Comparison of ENCODE assay signal across 8 cellular contexts in the genomic region with DNA sequence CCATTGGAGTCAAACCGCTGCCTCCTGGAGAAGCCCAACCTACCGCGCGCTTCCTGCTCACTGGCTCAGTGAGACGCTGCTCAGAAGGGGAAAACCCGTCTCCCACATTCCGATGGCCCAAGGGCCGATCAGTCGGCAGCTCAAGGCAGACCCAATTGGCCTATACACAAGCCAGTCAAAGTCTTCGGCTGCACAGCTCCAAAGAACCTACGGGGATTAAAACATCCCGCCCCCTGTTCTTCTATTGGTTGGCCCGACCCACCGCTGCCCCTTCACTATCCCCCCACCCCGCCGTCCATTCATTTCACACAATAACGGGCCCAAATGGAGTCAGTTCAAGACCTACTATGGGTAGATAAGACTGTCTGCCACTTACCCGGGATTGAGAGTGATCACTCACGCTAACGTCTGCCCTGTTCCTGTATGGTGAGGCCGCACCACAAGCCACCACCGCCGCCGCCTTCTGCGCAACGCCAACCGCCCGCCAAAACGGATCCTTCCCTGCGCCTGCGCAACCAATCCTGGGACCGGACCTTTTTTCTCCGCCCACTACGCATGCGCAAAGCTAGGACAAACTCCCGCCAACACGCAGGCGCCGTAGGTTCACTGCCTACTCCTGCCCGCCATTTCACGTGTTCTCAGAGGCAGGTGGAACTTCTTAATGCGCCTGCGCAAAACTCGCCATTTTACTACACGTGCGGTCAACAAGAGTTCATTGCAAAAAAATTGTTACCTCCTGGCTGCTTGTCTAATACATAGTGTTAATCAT. TPM values are rescaled to one million over a fixed set of nuclear protein-coding genes. Genes with fewer than 3 reads are reported as not detected.
DNase-seq lines count a peak whose midpoint lies in the region; ATAC-seq and TF ChIP-seq lines count a peak whose summit lies in the region.

A gene (minus strand): TSS at position 491 of the 769 bp plus-strand sequence. CDS start 22,472 bp downstream, outside the sequence.

- peak within 1 kb of the TSS; percentile 81 for H3K4me3 ChIP-seq in left ventricle myocardium inferior

- no peaks in the 10 kb centered on the region for H3K27me3 ChIP-seq in left ventricle myocardium inferior (ENCODE audit: low read depth)

- CTCF ChIA-PET in T-cell (lab: Charles Lee) = interaction anchor here (0.5 to 3.2 kb wide), 10 partner anchors 12 to 523 kb away, joined by 3 to 68 read pairs (median 6); a partner anchor contains a TSS

- peaks cover 65% of the 10 kb centered on the region for H3K4me1 ChIP-seq in left ventricle myocardium inferior

- POLR2A ChIA-PET in T-cell (lab: Charles Lee) = interaction anchor here (0.6 to 2.9 kb wide), 11 partner anchors 10 to 779 kb away, joined by 3 to 39 read pairs (median 3); a partner anchor contains a TSS

- H3K27ac ChIP-seq in left ventricle myocardium inferior (replicated peaks) = peak within 1 kb of the TSS; percentile 93

- H3K27ac Mint-ChIP-seq in T-cell = no peak within 1 kb of the TSS
- H3K27ac Mint-ChIP-seq in progenitor cell of endocrine pancreas = no peak within 1 kb of the TSS

- H3K36me3 Mint-ChIP-seq in T-cell (no peaks in the 10 kb centered on the region), progenitor cell of endocrine pancreas (ENCODE audit: insufficient read depth) (peaks cover 33% of the 10 kb centered on the region)

- H3K4me3 Mint-ChIP-seq in T-cell = no peak within 1 kb of the TSS
- H3K4me3 Mint-ChIP-seq in progenitor cell of endocrine pancreas (ENCODE audit: low read depth) = no peak within 1 kb of the TSS

- H3K4me1 Mint-ChIP-seq in T-cell (peaks cover 21 to 51% (median 24%) of the 10 kb centered on the region in 3 donors), progenitor cell of endocrine pancreas (ENCODE audit: low read depth) (peaks cover 48% of the 10 kb centered on the region)

- intact Hi-C loops in left ventricle myocardium inferior (cut with micrococcal nuclease) = no loop called here

- H3K9me3 ChIP-seq in left ventricle myocardium inferior (replicated peaks) = no peaks in the 10 kb centered on the region

- DNase-seq in GM13977 (ENCODE audit: low spot score) (peak; percentile 92), NCI-H146 (lab: John Stamatoyannopoulos, UW) (peak; percentile 100), T-cell (peak; percentile 98 to 100 (median 99)), amniotic stem cell (lab: John Stamatoyannopoulos, UW) (peak; percentile 99), left ventricle myocardium inferior (peak; percentile 99), progenitor cell of endocrine pancreas (ENCODE audit: low spot score, unreplicated experiment) (peak; percentile 99), ureter (ENCODE audit: low spot score) (peak; percentile 100)

- peak; percentile 67 for ATAC-seq in HG02870 (IDR thresholded peaks at IDR 0.05; ENCODE audit: unreplicated experiment)
- ATAC-seq in T-cell (replicated peaks in 1 of 4) = peak; percentile 71 to 74 (median 72)

- in situ Hi-C loops in GM13977 (cut with MboI; ENCODE audit: low pct_unique_long_range_greater_than_20kb, low sequenced_read_pairs, unreplicated experiment) = no loop called here

- no peak for TF ChIP-seq CTCF in GM13977 (IDR thresholded peaks at IDR 0.05; ENCODE audit: extremely low read depth, insufficient read depth, missing control alignments)
- no peak for TF ChIP-seq CTCF in left ventricle myocardium inferior (IDR thresholded peaks at IDR 0.05; ENCODE audit: borderline replicate concordance)
- no peak for TF ChIP-seq CTCF in progenitor cell of endocrine pancreas (IDR thresholded peaks at IDR 0.05; ENCODE audit: unreplicated experiment)

- no peaks in the 10 kb centered on the region for H3K27me3 Mint-ChIP-seq in T-cell
- H3K27me3 Mint-ChIP-seq in progenitor cell of endocrine pancreas = no peaks in the 10 kb centered on the region

- peaks cover 32% of the 10 kb centered on the region for H3K36me3 ChIP-seq in left ventricle myocardium inferior

- H3K9me3 Mint-ChIP-seq in T-cell (no peaks in the 10 kb centered on the region), progenitor cell of endocrine pancreas (ENCODE audit: low read depth) (no peaks in the 10 kb centered on the region)

RNA-seq across cellular contexts. Expression of the gene that starts here (rescaled TPM):
- 10 to 100 TPM; 43.8 to 54.5 (median 47.1) TPM for total RNA-seq in T-cell
- total RNA-seq in left ventricle myocardium inferior = 44.1 TPM
- 261 and 271 TPM in 2 replicates for total RNA-seq in progenitor cell of endocrine pancreas
- total RNA-seq in ureter = 70.2 TPM

Comparison
In these comparisons a context has a peak if more than half of its experiments do, and no peak if none do; other contexts are left out.
1. Peak in every context shown above with its lines: DNase-seq, ATAC-seq, H3K4me3 ChIP-seq and H3K27ac ChIP-seq.